17 cellular contexts compared by ENCODE assay signal in the genomic region with DNA sequence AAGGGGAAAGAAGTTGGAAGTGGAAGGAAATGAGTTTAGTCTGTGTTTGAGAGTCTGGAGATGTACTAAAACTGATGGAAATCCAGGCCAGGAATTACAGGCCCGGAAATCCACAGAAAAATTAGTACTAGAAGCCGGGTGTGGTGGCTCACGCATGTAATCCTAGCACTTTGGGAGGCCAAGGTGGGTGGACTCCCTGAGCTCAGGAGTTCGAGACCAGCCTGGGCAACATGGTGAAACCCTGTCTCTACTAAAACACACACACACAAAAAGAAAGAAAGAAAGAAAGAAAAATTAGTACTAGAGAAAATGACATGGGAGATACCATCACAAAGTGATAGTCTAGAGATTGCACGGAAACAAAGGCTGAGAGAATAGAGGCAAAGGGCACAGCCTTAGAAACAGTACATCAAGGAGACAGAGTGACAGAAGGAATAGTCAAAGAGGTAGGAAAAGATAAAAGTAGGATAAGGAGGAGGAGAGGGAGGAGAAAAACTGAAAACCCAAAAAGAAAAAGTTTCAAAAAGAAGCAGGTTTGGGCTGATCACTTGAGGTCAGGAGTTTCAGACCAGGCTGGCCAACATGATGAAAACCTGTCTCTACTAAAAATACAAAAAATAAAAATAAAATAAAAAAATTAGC. TPM values are rescaled to one million over a fixed set of nuclear protein-coding genes. Genes with fewer than 3 reads are reported as not detected.
DNase-seq lines count a peak whose midpoint lies in the region; TF ChIP-seq lines count a peak whose summit lies in the region.
"Had no signal": no experiment of that assay in that cellular context is flagged by ENCODE, and none has a peak within 500 bp of the region (broad histone marks: within the 10 kb centered on the region; RNA-seq: fewer than 3 reads in every experiment).

No MANE protein-coding gene starts in this region.

- CTCF ChIA-PET in PC-9 (lab: Charles Lee), result no interaction called here

- no peak overlapping the region for H3K9ac ChIP-seq in fibroblast of lung (ENCODE audit: insufficient read depth, low read length)
- no peak overlapping the region for H3K9ac ChIP-seq in skeletal muscle tissue (ENCODE audit: low read depth in 1 of 3, low read length in 3 of 3)

- peaks cover 4% of the 10 kb centered on the region for H3K4me1 ChIP-seq in ACC112 (ENCODE audit: control insufficient read depth, insufficient read depth, low read length, unreplicated experiment)
- H3K4me1 ChIP-seq in PC-9 (replicated peaks; ENCODE audit: insufficient read depth), result peaks cover 7% of the 10 kb centered on the region
- H3K4me1 ChIP-seq in fibroblast of lung (ENCODE audit: control insufficient read depth, extremely low read depth, insufficient read depth, low read length), result no peaks in the 10 kb centered on the region
- peaks cover 0 to 2% (median 0%) of the 10 kb centered on the region in 3 donors for H3K4me1 ChIP-seq in skeletal muscle tissue (ENCODE audit: control insufficient read depth in 3 of 3, insufficient read depth in 3 of 3, low read length in 3 of 3)

- H3K4me2 ChIP-seq in PC-9 (peak overlapping the region; percentile 33; the same call in 1 of the 2 replicates), fibroblast of lung (ENCODE audit: extremely low read depth, insufficient read depth, low read length) (no peak overlapping the region)

- BruUV-seq in PC-9 (replicated peaks; lab: Mats Ljungman, UMichigan), result no TSS peak

- H3K36me3 ChIP-seq in ACC112 (ENCODE audit: insufficient read depth, low read length) (no peaks in the 10 kb centered on the region), PC-9 (ENCODE audit: low read depth) (no peaks in the 10 kb centered on the region), fibroblast of lung (ENCODE audit: control insufficient read depth, insufficient read depth, low read length) (no peaks in the 10 kb centered on the region), skeletal muscle tissue (ENCODE audit: control insufficient read depth in 3 of 3, insufficient read depth in 3 of 3, low read length in 3 of 3) (no peaks in the 10 kb centered on the region)
- H3K36me3 ChIP-seq: brain microvascular endothelial cell had no signal

- H3K4me3 ChIP-seq in ACC112 (ENCODE audit: low read depth, low read length) (no peak overlapping the region), PC-9 (no peak overlapping the region), fibroblast of lung (replicated peaks in 1 of 4; ENCODE audit: control extremely low read depth in 1 of 4, insufficient read depth in 1 of 4, low read depth in 3 of 4, low read length in 4 of 4) (no peak overlapping the region), skeletal muscle tissue (ENCODE audit: low read length in 3 of 3) (no peak overlapping the region)

- intact Hi-C loops in PC-9 (cut with micrococcal nuclease; ENCODE audit: unreplicated experiment), result no loop called here

- no peaks in the 10 kb centered on the region for H4K20me1 ChIP-seq in PC-9 (ENCODE audit: insufficient read depth)
- no peaks in the 10 kb centered on the region for H4K20me1 ChIP-seq in fibroblast of lung (ENCODE audit: control insufficient read depth, extremely low read depth, insufficient read depth, low read length)

- H3K27me3 ChIP-seq in ACC112 (ENCODE audit: insufficient read depth, low read length) (no peaks in the 10 kb centered on the region), PC-9 (ENCODE audit: insufficient read depth, low read depth) (no peaks in the 10 kb centered on the region), fibroblast of lung (ENCODE audit: control insufficient read depth, insufficient read depth, low read length) (no peaks in the 10 kb centered on the region), skeletal muscle tissue (ENCODE audit: control insufficient read depth in 3 of 3, insufficient read depth in 3 of 3, low read length in 3 of 3) (no peaks in the 10 kb centered on the region)
- H3K27me3 ChIP-seq: brain microvascular endothelial cell had no signal

- H3K79me2 ChIP-seq in ACC112 (ENCODE audit: control insufficient read depth, insufficient read depth, low read length, unreplicated experiment) (peaks cover 3% of the 10 kb centered on the region), PC-9 (ENCODE audit: low read depth) (peaks cover 6% of the 10 kb centered on the region), fibroblast of lung (ENCODE audit: control insufficient read depth, insufficient read depth, low read length) (peaks cover 2% of the 10 kb centered on the region)

- H3K9me3 ChIP-seq in PC-9 (ENCODE audit: insufficient read depth, low read depth) (no peaks in the 10 kb centered on the region), fibroblast of lung (ENCODE audit: control insufficient read depth, insufficient read depth, low read depth, low read length) (no peaks in the 10 kb centered on the region), skeletal muscle tissue (ENCODE audit: control insufficient read depth in 3 of 3, low read length in 3 of 3) (no peaks in the 10 kb centered on the region)

- peaks cover 17% of the 10 kb centered on the region for H3F3A ChIP-seq in PC-9 (ENCODE audit: insufficient read depth, low read depth)

- TF ChIP-seq CTCF in PC-9 (conservative IDR thresholded peaks at IDR 0.05) (no peak), fibroblast of lung (conservative IDR thresholded peaks at IDR 0.05 in 1 of 2, IDR thresholded peaks at IDR 0.05 in 1 of 2; ENCODE audit: low read depth in 1 of 2, low read length in 2 of 2) (no peak)

- no peaks in the 10 kb centered on the region for H3K9me2 ChIP-seq in PC-9 (ENCODE audit: insufficient read depth)

- POLR2A ChIA-PET in PC-9 (lab: Charles Lee; ENCODE audit: unreplicated experiment), result no interaction called here

- H2AFZ ChIP-seq in ACC112 (ENCODE audit: low read length, unreplicated experiment), result peak overlapping the region; percentile 41
- peak overlapping the region; percentile 59; the same call in 1 of the 2 replicates for H2AFZ ChIP-seq in PC-9
- peak overlapping the region; percentile 2 for H2AFZ ChIP-seq in fibroblast of lung (ENCODE audit: low read length)

- no peak for DNase-seq in PC-9
- DNase-seq in fibroblast of lung (ENCODE audit: low read depth in 2 of 2), result no peak
- no peak for DNase-seq in NAMALWA (ENCODE audit: low spot score)
- DNase-seq in NCI-H510A (lab: John Stamatoyannopoulos, UW), result no peak
- DNase-seq in SW 1271 (lab: John Stamatoyannopoulos, UW), result no peak
- DNase-seq in NCI-H2196 treated with DMSO at 0.1 percent for 48 hours (lab: John Stamatoyannopoulos, UW; ENCODE audit: unreplicated experiment), result no peak
- DNase-seq: activated CD8-positive, alpha-beta memory T cell treated with anti-CD3 and anti-CD28 coated beads, Interleukin-2, amount 50 U/mL, for 48 hours; activated naive CD4-positive, alpha-beta T cell; brain microvascular endothelial cell; H7; NCI-H1417 treated with DMSO at 0.1 percent for 48 hours; NCI-H226; SIG-M5; stimulated activated CD4-positive, alpha-beta T cell treated with anti-CD3 and anti-CD28 coated beads, Interleukin-2, amount 100 ng/mL, for 48 hours; T-helper 9 cell had no signal

- H3K27ac ChIP-seq in ACC112 (ENCODE audit: low read depth, low read length), result no peak overlapping the region
- H3K27ac ChIP-seq in PC-9, result no peak overlapping the region
- no peak overlapping the region for H3K27ac ChIP-seq in fibroblast of lung (ENCODE audit: insufficient read depth, low read length)
- peak overlapping the region; percentile 51 for H3K27ac ChIP-seq in skeletal muscle tissue (ENCODE audit: low read depth, low read length)
- H3K27ac ChIP-seq: brain microvascular endothelial cell had no signal

RNA-seq across cellular contexts. Expression of a gene that starts 4.8 kb away (rescaled TPM):
- total RNA-seq in PC-9 (2021), result 23.2 and 30.1 TPM in 2 replicates
- total RNA-seq in fibroblast of lung, result 59.1 and 66.6 TPM in 2 replicates
- 85.7 and 98.7 TPM in 2 replicates for polyA plus RNA-seq in fibroblast of lung
- polyA plus RNA-seq in fibroblast of lung (2012), result 87.9 and 88.8 TPM in 2 replicates
- 0.67 and 1.1 TPM in 2 replicates for polyA minus RNA-seq in fibroblast of lung (ENCODE audit: low replicate concordance)
- 23.0 TPM for total RNA-seq in skeletal muscle tissue

RNA-seq across cellular contexts. Expression of a gene that starts 10.0 kb away (rescaled TPM):
- total RNA-seq in PC-9 (2021), result 19.2 and 23.6 TPM in 2 replicates
- total RNA-seq in fibroblast of lung, result 39.5 and 52.2 TPM in 2 replicates
- 21.8 and 35.3 TPM in 2 replicates for polyA plus RNA-seq in fibroblast of lung
- polyA plus RNA-seq in fibroblast of lung (2012), result 27.6 and 41.4 TPM in 2 replicates
- 5.1 and 6.4 TPM in 2 replicates for polyA minus RNA-seq in fibroblast of lung (ENCODE audit: low replicate concordance)
- total RNA-seq in skeletal muscle tissue, result 20.4 TPM

RNA-seq across cellular contexts. Expression of a gene that starts 33.4 kb away (rescaled TPM):
- total RNA-seq in PC-9 (2021), result 0.95 and 2.0 TPM in 2 replicates
- total RNA-seq in fibroblast of lung, result 0.17 and 0.26 TPM in 2 replicates
- 0.30 and 0.76 TPM in 2 replicates for polyA plus RNA-seq in fibroblast of lung
- 0.22 and 0.51 TPM in 2 replicates for polyA plus RNA-seq in fibroblast of lung (2012)
- polyA minus RNA-seq in fibroblast of lung (ENCODE audit: low replicate concordance), result 1.1 TPM in 1 of 2 replicates, not detected in the other
- total RNA-seq in skeletal muscle tissue, result under 0.01 TPM

RNA-seq across cellular contexts. Expression of a gene that starts 38.7 kb away (rescaled TPM):
- total RNA-seq in PC-9 (2021) (6.4 and 8.3 TPM in 2 replicates), fibroblast of lung (16.9 and 19.7 TPM in 2 replicates), skeletal muscle tissue (13.0 TPM)
- polyA plus RNA-seq in fibroblast of lung, result 17.3 and 22.6 TPM in 2 replicates
- polyA plus RNA-seq in fibroblast of lung (2012), result 10.0 and 11.5 TPM in 2 replicates
- polyA minus RNA-seq in fibroblast of lung (ENCODE audit: low replicate concordance), result 3.5 and 6.2 TPM in 2 replicates

Comparison
In these comparisons a context has a peak if more than half of its experiments do, and no peak if none do; other contexts are left out.
1. H2AFZ ChIP-seq: peak in every context shown above with its lines; median percentile 59 in PC-9; 41 in ACC112; 2 in fibroblast of lung.